Comparison of ENCODE assay signal across 24 cellular contexts in the genomic region with DNA sequence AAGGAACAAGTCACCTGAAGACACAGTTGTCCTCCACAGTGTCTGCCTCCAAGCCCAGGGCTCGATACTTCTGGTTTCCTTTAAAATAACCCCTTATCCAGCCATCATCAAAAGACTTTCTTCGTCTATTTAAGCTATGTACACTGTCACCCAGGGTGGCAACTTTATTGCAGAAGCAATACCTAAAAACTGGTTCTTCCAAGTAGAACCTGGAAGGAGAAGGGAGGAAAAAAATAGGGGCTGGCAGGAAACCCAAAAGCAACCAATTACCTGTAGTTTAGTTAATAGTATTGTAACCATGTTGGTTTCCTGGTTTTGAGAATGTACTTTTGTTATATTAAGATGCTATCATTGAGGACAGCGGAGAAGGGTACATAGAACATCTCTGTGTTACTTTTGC.
"Had no signal": no experiment of that assay in that cellular context is flagged by ENCODE, and none has a peak within 500 bp of the region (broad histone marks: within the 10 kb centered on the region; RNA-seq: fewer than 3 reads in every experiment).

No MANE protein-coding gene starts in this region.

- H3K27ac ChIP-seq: cardiac muscle cell, Peyer's patch, RWPE1, SJCRH30 had no signal

- H3K36me3 ChIP-seq: Peyer's patch had no signal

- DNase-seq: activated CD4-positive, alpha-beta T cell treated with anti-CD3 and anti-CD28 coated beads for 4 hours; activated CD4-positive, alpha-beta T cell treated with anti-CD3 and anti-CD28 coated beads, Interleukin-2, amount 50 U/mL, for 4 hours; activated CD8-positive, alpha-beta memory T cell treated with anti-CD3 and anti-CD28 coated beads, Interleukin-2, amount 10 ng/mL, durations not matched to agents 7 days and 5 days; activated effector memory CD4-positive, alpha-beta T cell treated with anti-CD3 and anti-CD28 coated beads, Interleukin-2, amount 50 U/mL, for 16 hours; activated naive CD4-positive, alpha-beta T cell treated with Interleukin-2 at 50 U/mL for 16 hours; activated naive CD8-positive, alpha-beta T cell treated with anti-CD3 and anti-CD28 coated beads, Interleukin-2, amount 50 U/mL, for 24 hours; activated T-cell treated with anti-CD3 and anti-CD28 coated beads, Interleukin-2, amount 50 U/mL, for 4 hours; MM.1S; NCI-H1105; NCI-H1436; NCI-H1694 treated with DMSO at 0.1 percent for 48 hours; NCI-H2081; NCI-H510A treated with DMSO at 0.1 percent for 48 hours; NK-92 treated with Interleukin-12 subunit alpha and Interleukin-12 subunit beta, amount 100 ng/mL, for 24 hours; OCI-M1; Peyer's patch; Right ventricle myocardium superior; SJCRH30; T-helper 17 cell; T-helper 9 cell had no signal

- H3K27me3 ChIP-seq: cardiac muscle cell, Peyer's patch, SJCRH30 had no signal

- H3K4me3 ChIP-seq: cardiac muscle cell, Peyer's patch, SJCRH30 had no signal

- H3K4me1 ChIP-seq: Peyer's patch, SJCRH30 had no signal

- ATAC-seq: activated CD4-positive, CD25-positive, alpha-beta regulatory T cell treated with anti-CD3 and anti-CD28 coated beads, Interleukin-2, amount 50 U/mL, for 24 hours; activated CD8-positive, alpha-beta memory T cell treated with anti-CD3 and anti-CD28 coated beads, Interleukin-2, amount 10 ng/mL, durations not matched to agents 7 days and 5 days; activated naive CD4-positive, alpha-beta T cell treated with anti-CD3 and anti-CD28 coated beads, Interleukin-2, amount 50 U/mL, for 72 hours; activated naive CD8-positive, alpha-beta T cell treated with anti-CD3 and anti-CD28 coated beads, Interleukin-2, amount 50 U/mL, for 24 hours; activated T-cell treated with anti-CD3 and anti-CD28 coated beads, Interleukin-2, amount 50 U/mL, for 4 hours; T-helper 17 cell had no signal

- H3K9me3 ChIP-seq: Peyer's patch, SJCRH30 had no signal
